7 cellular contexts compared by ENCODE assay signal in genomic region chr4:136055360-136055759, GRCh38.
"Had no signal": no experiment of that assay in that cellular context is flagged by ENCODE, and none has a peak within 500 bp of the region (broad histone marks: within the 10 kb centered on the region; RNA-seq: fewer than 3 reads in every experiment).

No MANE protein-coding gene starts in this region.

- ATAC-seq: GM12878 had no signal

- H3K4me3 ChIP-seq: GM12878 had no signal

- FAIRE-seq: GM12878, GM12891, GM12892, GM18507, GM19239 had no signal

- DNase-seq: GDM1, GF-D8 had no signal
